In the genomic region with DNA sequence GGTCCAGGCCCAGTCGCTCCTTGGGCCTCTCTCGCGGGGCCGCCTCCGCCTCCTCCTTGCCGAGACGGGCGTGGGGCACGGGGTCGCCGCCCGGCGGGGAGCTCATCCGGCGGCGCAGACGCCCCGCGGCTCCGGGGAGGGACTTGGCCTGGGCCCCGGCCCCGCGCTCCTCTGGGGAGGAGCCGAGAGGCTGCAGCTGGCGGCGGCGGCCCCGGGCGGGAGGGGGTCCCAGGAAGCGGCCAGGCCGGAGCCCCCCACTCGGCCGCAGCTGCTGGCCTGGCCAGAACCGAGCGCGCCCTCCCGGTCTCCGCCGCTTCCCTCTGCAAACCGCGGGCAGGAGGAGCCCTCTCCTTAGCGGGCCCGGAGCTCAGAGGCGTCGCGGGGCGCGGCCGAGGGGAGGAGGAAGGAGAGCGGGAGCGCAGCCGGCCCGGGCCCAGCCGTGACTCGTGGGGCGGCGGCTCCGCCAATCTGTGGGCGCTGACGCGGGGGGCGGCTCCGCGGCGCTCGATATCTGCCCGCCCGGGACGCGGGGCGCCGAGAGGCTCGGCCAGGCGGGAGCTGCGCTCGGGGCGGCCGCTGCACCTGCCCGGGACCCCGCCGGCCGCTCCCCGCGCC, we compare ENCODE assay signal across 8 cellular contexts. TPM values are rescaled to one million over a fixed set of nuclear protein-coding genes. Genes with fewer than 3 reads are reported as not detected.
A peak's percentile ranks its signal among the peaks of the same experiment; 100 is the strongest.
DNase-seq lines count a peak whose midpoint lies in the region; ATAC-seq and TF ChIP-seq lines count a peak whose summit lies in the region.

Gene FAM20C, plus strand, starts transcription at position 537 of the 615 bp plus-strand sequence. CDS start 629 bp downstream, outside the sequence.

- peak within 1 kb of the TSS; percentile 76 to 95 (median 88) for H3K27ac ChIP-seq in esophagus squamous epithelium

- ATAC-seq in HG02678 (IDR thresholded peaks at IDR 0.05; ENCODE audit: unreplicated experiment): no peak
- ATAC-seq in GM21447 (IDR thresholded peaks at IDR 0.05; ENCODE audit: unreplicated experiment): no peak

- peaks cover 35 to 60% (median 40%) of the 10 kb centered on the region in 3 donors for H3K4me1 ChIP-seq in esophagus squamous epithelium

- intact Hi-C loops in esophagus squamous epithelium (cut with DNase I): no loop called here

- TF ChIP-seq POLR2A in esophagus squamous epithelium (IDR thresholded peaks at IDR 0.05): peak in 3 of 4 donors; percentile 13 to 84 (median 83)

- peak; percentile 47 for DNase-seq in GDM1 (lab: John Stamatoyannopoulos, UW)
- DNase-seq in NCI-H2227 treated with DMSO at 0.1 percent for 48 hours (lab: John Stamatoyannopoulos, UW): peak; percentile 43
- DNase-seq in activated T-cell treated with anti-CD3 and anti-CD28 coated beads, Interleukin-2, amount 50 U/mL, for 48 hours: peak; percentile 38 to 53
- no peak for DNase-seq in esophagus squamous epithelium (lab: John Stamatoyannopoulos, UW)
- DNase-seq in middle frontal gyrus (ENCODE audit: extremely low spot score, low spot score): peak; percentile 84
- DNase-seq in stimulated activated CD8-positive, alpha-beta memory T cell treated with anti-CD3 and anti-CD28 coated beads, Interleukin-4, amount 100 ng/mL, for 24 hours (ENCODE audit: low read depth): peak; percentile 25

- peaks cover 0 to 48% (median 0%) of the 10 kb centered on the region in 4 donors for H3K27me3 ChIP-seq in esophagus squamous epithelium

- H3K4me3 ChIP-seq in esophagus squamous epithelium: peak within 1 kb of the TSS; percentile 55 to 89 (median 65)

- peaks cover 8 to 22% (median 11%) of the 10 kb centered on the region in 3 donors for H3K36me3 ChIP-seq in esophagus squamous epithelium

- WGBS in esophagus squamous epithelium, 2 donors: no CpG with 5 or more reads among the region's 84 CpGs

- no peaks in the 10 kb centered on the region for H3K9me3 ChIP-seq in esophagus squamous epithelium

- TF ChIP-seq CTCF in esophagus squamous epithelium (IDR thresholded peaks at IDR 0.05): no peak

RNA-seq across cellular contexts. Expression of gene FAM20C, which starts in this region (rescaled TPM):
- total RNA-seq in esophagus squamous epithelium: 10 to 100 TPM in 3 of 4 donors, 1 to 10 TPM in 1; 8.5 to 16.0 (median 13.7) TPM
